11 cellular contexts compared by ENCODE assay signal in genomic region chr14:63435838-63436237, GRCh38.
DNase-seq lines count a peak whose midpoint lies in the region; ATAC-seq and TF ChIP-seq lines count a peak whose summit lies in the region.
"Had no signal": no experiment of that assay in that cellular context is flagged by ENCODE, and none has a peak within 500 bp of the region (broad histone marks: within the 10 kb centered on the region; RNA-seq: fewer than 3 reads in every experiment).

No MANE protein-coding gene starts in this region.

- no peak overlapping the region for H3K4me3 ChIP-seq in astrocyte of the cerebellum (ENCODE audit: low read depth, low read length)
- H3K4me3 ChIP-seq in skeletal muscle tissue (ENCODE audit: low read length in 3 of 3), result peak overlapping the region in 2 of 3 donors; percentile 19 to 46
- H3K4me3 ChIP-seq: GM12878 had no signal

- H3K27me3 ChIP-seq in skeletal muscle tissue (ENCODE audit: control insufficient read depth in 3 of 3, insufficient read depth in 3 of 3, low read length in 3 of 3), result no peaks in the 10 kb centered on the region

- H3K4me1 ChIP-seq in skeletal muscle tissue (ENCODE audit: control insufficient read depth in 3 of 3, insufficient read depth in 3 of 3, low read length in 3 of 3), result peaks cover 40 to 51% (median 51%) of the 10 kb centered on the region in 3 donors

- in situ Hi-C loops in astrocyte of the cerebellum (cut with HindIII; ENCODE audit: low sequenced_read_pairs), result no loop called here

- TF ChIP-seq CTCF in astrocyte of the cerebellum (IDR thresholded peaks at IDR 0.05; ENCODE audit: low read depth, low read length, missing control alignments), result no peak

- no peak for ATAC-seq in GM21447 (IDR thresholded peaks at IDR 0.05; ENCODE audit: unreplicated experiment)
- ATAC-seq in HG02840 (IDR thresholded peaks at IDR 0.05; ENCODE audit: low FRiP score, unreplicated experiment), result no peak

- H3K9ac ChIP-seq in skeletal muscle tissue (ENCODE audit: low read depth in 1 of 3, low read length in 3 of 3), result peak overlapping the region in 2 of 3 donors; percentile 25 to 51

- H3K36me3 ChIP-seq in skeletal muscle tissue (ENCODE audit: control insufficient read depth in 3 of 3, insufficient read depth in 3 of 3, low read length in 3 of 3), result no peaks in the 10 kb centered on the region

- peak; percentile 78 for DNase-seq in GM03348 (ENCODE audit: low spot score)
- DNase-seq in astrocyte of the cerebellum (ENCODE audit: low read depth), result peak; percentile 16
- DNase-seq in iris pigment epithelial cell (ENCODE audit: low read depth), result peak; percentile 91
- DNase-seq in erythroblast (lab: John Stamatoyannopoulos, UW), result no peak
- no peak for DNase-seq in SW 1271 (lab: John Stamatoyannopoulos, UW)
- DNase-seq: SIG-M5; stimulated activated CD4-positive, alpha-beta T cell treated with anti-CD3 and anti-CD28 coated beads, Interleukin-1b, Interleukin-23, amount 100 ng/mL, for 48 hours had no signal

- no peak for TF ChIP-seq POLR2A in erythroblast (IDR thresholded peaks at IDR 0.05; ENCODE audit: low read length)

- H3K27ac ChIP-seq in skeletal muscle tissue (ENCODE audit: low read depth, low read length), result peak overlapping the region; percentile 84

- H3K9me3 ChIP-seq in skeletal muscle tissue (ENCODE audit: control insufficient read depth in 3 of 3, low read length in 3 of 3), result no peaks in the 10 kb centered on the region

Comparison
In these comparisons a context has a peak if more than half of its experiments do, and no peak if none do; other contexts are left out.
1. DNase-seq: peak in GM03348 (single experiment), astrocyte of the cerebellum (single experiment) and iris pigment epithelial cell (single experiment); none in erythroblast (0 of 2) and SW 1271 (0 of 2).